17 cellular contexts compared by ENCODE assay signal in genomic region chr19:47686679-47687450, GRCh38. TPM values are rescaled to one million over a fixed set of nuclear protein-coding genes. Genes with fewer than 3 reads are reported as not detected.
DNase-seq lines count a peak whose midpoint lies in the region; ATAC-seq and TF ChIP-seq lines count a peak whose summit lies in the region.
"Had no signal": no experiment of that assay in that cellular context is flagged by ENCODE, and none has a peak within 500 bp of the region (broad histone marks: within the 10 kb centered on the region; RNA-seq: fewer than 3 reads in every experiment).

No MANE protein-coding gene starts in this region.

- CTCF ChIA-PET in activated naive CD4-positive, alpha-beta T cell treated with anti-CD3 and anti-CD28 coated beads, Interleukin-2, amount 10 ng/mL, durations not matched to agents 7 days and 5 days (lab: Charles Lee) = no interaction called here

- no peak for ATAC-seq in central memory CD8-positive, alpha-beta T cell (replicated peaks; ENCODE audit: extremely low read depth, poor library complexity, severe bottlenecking)
- ATAC-seq in stimulated activated effector memory CD8-positive, alpha-beta T cell treated with anti-CD3 and anti-CD28 coated beads, Interleukin-12 subunit alpha, Interleukin-12 subunit beta, amount 100 ng/mL, for 72 hours = no peak

- no peak for TF ChIP-seq CTCF in HFFc6 (IDR thresholded peaks at IDR 0.05)

- no peaks in the 10 kb centered on the region for H3K9me3 Mint-ChIP-seq in activated naive CD4-positive, alpha-beta T cell treated with anti-CD3 and anti-CD28 coated beads, Interleukin-2, amount 10 ng/mL, durations not matched to agents 7 days and 5 days
- H3K9me3 Mint-ChIP-seq in HFFc6 = no peaks in the 10 kb centered on the region
- no peaks in the 10 kb centered on the region for H3K9me3 Mint-ChIP-seq in central memory CD8-positive, alpha-beta T cell
- H3K9me3 Mint-ChIP-seq in stimulated activated effector memory CD8-positive, alpha-beta T cell treated with anti-CD3 and anti-CD28 coated beads, Interleukin-12 subunit alpha, Interleukin-12 subunit beta, amount 100 ng/mL, for 72 hours = no peaks in the 10 kb centered on the region
- H3K9me3 Mint-ChIP-seq: CD4-positive, alpha-beta T cell had no signal

- H3K4me1 Mint-ChIP-seq in activated naive CD4-positive, alpha-beta T cell treated with anti-CD3 and anti-CD28 coated beads, Interleukin-2, amount 10 ng/mL, durations not matched to agents 7 days and 5 days = no peaks in the 10 kb centered on the region
- no peaks in the 10 kb centered on the region for H3K4me1 Mint-ChIP-seq in HFFc6 (ENCODE audit: low read depth)
- H3K4me1 Mint-ChIP-seq in central memory CD8-positive, alpha-beta T cell = peaks cover 6% of the 10 kb centered on the region
- H3K4me1 Mint-ChIP-seq in stimulated activated effector memory CD8-positive, alpha-beta T cell treated with anti-CD3 and anti-CD28 coated beads, Interleukin-12 subunit alpha, Interleukin-12 subunit beta, amount 100 ng/mL, for 72 hours = no peaks in the 10 kb centered on the region
- H3K4me1 Mint-ChIP-seq: B cell had no signal

- DNase-seq in activated naive CD4-positive, alpha-beta T cell treated with anti-CD3 and anti-CD28 coated beads, Interleukin-2, amount 10 ng/mL, durations not matched to agents 7 days and 5 days = no peak
- no peak for DNase-seq in activated naive CD4-positive, alpha-beta T cell treated with anti-CD3 and anti-CD28 coated beads, Interleukin-2, amount 50 U/mL, for 16 hours
- DNase-seq in HFFc6 (no peak), activated gamma-delta T cell (lab: John Stamatoyannopoulos, UW) (no peak), NCI-H146 (lab: John Stamatoyannopoulos, UW) (no peak)
- no peak for DNase-seq in central memory CD8-positive, alpha-beta T cell (ENCODE audit: low spot score in 2 of 2)
- DNase-seq in stimulated activated effector memory CD8-positive, alpha-beta T cell treated with anti-CD3 and anti-CD28 coated beads, Interleukin-12 subunit alpha, Interleukin-12 subunit beta, amount 100 ng/mL, for 72 hours (ENCODE audit: low spot score in 2 of 2) = no peak
- DNase-seq: ACHN; C1 segment of cervical spinal cord; Calu3; CD4-positive, alpha-beta T cell; DMS153; DMS79 treated with DMSO at 0.1 percent for 48 hours; EL; HCEC 1CT; KBM-7 had no signal

- H3K36me3 Mint-ChIP-seq in activated naive CD4-positive, alpha-beta T cell treated with anti-CD3 and anti-CD28 coated beads, Interleukin-2, amount 10 ng/mL, durations not matched to agents 7 days and 5 days = peaks cover 8% of the 10 kb centered on the region
- H3K36me3 Mint-ChIP-seq in HFFc6 (ENCODE audit: low read depth) = peaks cover 12% of the 10 kb centered on the region; the same call in 1 of the 2 replicates
- peaks cover 15% of the 10 kb centered on the region for H3K36me3 Mint-ChIP-seq in central memory CD8-positive, alpha-beta T cell (ENCODE audit: insufficient read depth)
- H3K36me3 Mint-ChIP-seq in stimulated activated effector memory CD8-positive, alpha-beta T cell treated with anti-CD3 and anti-CD28 coated beads, Interleukin-12 subunit alpha, Interleukin-12 subunit beta, amount 100 ng/mL, for 72 hours = peaks cover 6% of the 10 kb centered on the region

- H3K4me3 Mint-ChIP-seq in activated naive CD4-positive, alpha-beta T cell treated with anti-CD3 and anti-CD28 coated beads, Interleukin-2, amount 10 ng/mL, durations not matched to agents 7 days and 5 days = no peak overlapping the region
- H3K4me3 Mint-ChIP-seq in HFFc6 = no peak overlapping the region
- no peak overlapping the region for H3K4me3 Mint-ChIP-seq in central memory CD8-positive, alpha-beta T cell
- no peak overlapping the region for H3K4me3 Mint-ChIP-seq in stimulated activated effector memory CD8-positive, alpha-beta T cell treated with anti-CD3 and anti-CD28 coated beads, Interleukin-12 subunit alpha, Interleukin-12 subunit beta, amount 100 ng/mL, for 72 hours
- H3K4me3 Mint-ChIP-seq: B cell; CD4-positive, alpha-beta T cell had no signal

- peak overlapping the region; percentile 65 for H3K27ac Mint-ChIP-seq in activated naive CD4-positive, alpha-beta T cell treated with anti-CD3 and anti-CD28 coated beads, Interleukin-2, amount 10 ng/mL, durations not matched to agents 7 days and 5 days
- peak overlapping the region; percentile 33; the same call in 1 of the 2 replicates for H3K27ac Mint-ChIP-seq in HFFc6
- peak overlapping the region; percentile 38 for H3K27ac Mint-ChIP-seq in central memory CD8-positive, alpha-beta T cell (ENCODE audit: low read depth)
- peak overlapping the region; percentile 72 for H3K27ac Mint-ChIP-seq in stimulated activated effector memory CD8-positive, alpha-beta T cell treated with anti-CD3 and anti-CD28 coated beads, Interleukin-12 subunit alpha, Interleukin-12 subunit beta, amount 100 ng/mL, for 72 hours
- H3K27ac Mint-ChIP-seq: B cell; CD4-positive, alpha-beta T cell had no signal

- H3K27me3 Mint-ChIP-seq in activated naive CD4-positive, alpha-beta T cell treated with anti-CD3 and anti-CD28 coated beads, Interleukin-2, amount 10 ng/mL, durations not matched to agents 7 days and 5 days = no peaks in the 10 kb centered on the region
- peaks cover 5% of the 10 kb centered on the region for H3K27me3 Mint-ChIP-seq in HFFc6 (ENCODE audit: insufficient read depth)
- no peaks in the 10 kb centered on the region for H3K27me3 Mint-ChIP-seq in central memory CD8-positive, alpha-beta T cell
- H3K27me3 Mint-ChIP-seq: B cell; CD4-positive, alpha-beta T cell had no signal

RNA-seq across cellular contexts. Expression of gene EHD2, which starts 26.4 kb away (rescaled TPM):
- 100 to 1,000 TPM; 321 to 395 (median 334) TPM for total RNA-seq in HFFc6 (2021; fragmentation: NEBNext Ultra II Directional; extraction: Animal tissue kit (Norgen Biotek cat#: 25700))
- total RNA-seq: B cell had no signal

RNA-seq across cellular contexts. Expression of gene NOP53, which starts 58.5 kb away (rescaled TPM):
- total RNA-seq in HFFc6 (2021; fragmentation: NEBNext Ultra II Directional; extraction: Animal tissue kit (Norgen Biotek cat#: 25700)) = 100 to 1,000 TPM in 4 of 6 experiments, 10 to 100 TPM in 2; 72.7 to 113 (median 106) TPM
